8 cellular contexts compared by ENCODE assay signal in the genomic region with DNA sequence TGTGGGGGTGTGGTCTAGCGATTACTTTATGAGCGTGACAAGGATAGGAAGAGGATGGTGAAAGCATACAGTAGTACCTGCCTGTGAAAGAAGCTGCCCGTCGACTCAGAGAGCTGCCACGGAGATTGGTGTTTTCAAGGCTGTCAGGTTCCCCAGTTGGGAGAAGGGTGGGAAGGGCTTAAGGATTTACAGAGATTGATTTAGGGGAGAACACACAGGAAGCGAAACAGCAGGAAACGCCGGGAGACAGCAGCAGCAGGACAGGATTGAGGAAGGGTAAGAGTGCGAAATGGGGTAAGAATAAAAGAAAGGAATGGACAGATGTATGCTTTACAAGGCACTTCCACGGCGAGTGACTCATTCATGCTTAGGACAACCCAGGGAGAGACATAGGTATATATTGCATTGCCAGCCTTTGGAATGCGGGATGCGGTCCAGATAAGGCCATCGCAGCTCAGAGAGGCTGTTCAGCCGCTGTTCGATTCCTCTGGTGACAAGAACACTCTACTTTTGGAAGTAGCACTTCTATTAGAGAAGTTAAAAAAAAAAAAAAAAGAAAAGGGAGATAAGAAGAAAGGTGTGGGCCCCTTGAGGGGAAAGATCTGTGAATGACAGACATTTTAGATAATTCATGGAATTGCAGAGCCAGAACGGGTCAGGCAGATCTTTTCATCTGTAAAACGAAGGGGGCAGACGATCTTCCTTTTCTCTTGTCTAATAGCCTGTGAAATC. TPM values are rescaled to one million over a fixed set of nuclear protein-coding genes. Genes with fewer than 3 reads are reported as not detected.
DNase-seq lines count a peak whose midpoint lies in the region; ATAC-seq and TF ChIP-seq lines count a peak whose summit lies in the region.

No MANE protein-coding gene starts in this region.

- H2AFZ ChIP-seq in H9 (ENCODE audit: low read length) (no peak overlapping the region), fibroblast of lung (ENCODE audit: low read length) (peak overlapping the region; percentile 74)

- H2BK120ac ChIP-seq in H9 (ENCODE audit: low read depth, low read length, poor library complexity, severe bottlenecking) = no peak overlapping the region

- no peak overlapping the region for H3K14ac ChIP-seq in H9 (ENCODE audit: insufficient read depth, low read length)

- no peak overlapping the region for H3K4ac ChIP-seq in H9 (ENCODE audit: low read depth, low read length)

- H3K4me3 ChIP-seq in AG10803 (ENCODE audit: low read length) (peak overlapping the region; percentile 52), WI38 (ENCODE audit: low read depth, low read length) (peak overlapping the region; percentile 57), fibroblast of lung (replicated peaks in 1 of 4; ENCODE audit: control extremely low read depth in 1 of 4, insufficient read depth in 1 of 4, low read depth in 3 of 4, low read length in 4 of 4) (peak overlapping the region; percentile 37 to 58 (median 46))

- peaks cover 28 to 34% of the 10 kb centered on the region in 2 experiments for H3K4me1 Mint-ChIP-seq in H9
- peaks cover 40% of the 10 kb centered on the region for H3K4me1 Mint-ChIP-seq in osteocyte (ENCODE audit: unreplicated experiment)

- H3K9me3 Mint-ChIP-seq in H9 (no peaks in the 10 kb centered on the region; a peak in 1 of 5 replicates), osteocyte (ENCODE audit: unreplicated experiment) (no peaks in the 10 kb centered on the region)

- H3K27ac Mint-ChIP-seq in H9 = peak overlapping the region; percentile 48 to 74 (median 68); a peak in 5 of 7 replicates
- H3K27ac Mint-ChIP-seq in osteocyte (ENCODE audit: unreplicated experiment) = peak overlapping the region; percentile 97

- H4K8ac ChIP-seq in H9 (replicated peaks; ENCODE audit: insufficient read length, low read depth, low read length) = no peak overlapping the region

- no peak overlapping the region for H3T11ph ChIP-seq in H9 (ENCODE audit: low read length)

- H2BK12ac ChIP-seq in H9 (ENCODE audit: insufficient read length, low read depth, low read length) = no peak overlapping the region

- no peak overlapping the region for H2AK5ac ChIP-seq in H9 (ENCODE audit: insufficient read length, low read length)

- no peaks in the 10 kb centered on the region for H3K9me3 ChIP-seq in H9 (ENCODE audit: control insufficient read depth, low read depth, low read length)
- H3K9me3 ChIP-seq in fibroblast of lung (ENCODE audit: control insufficient read depth, insufficient read depth, low read depth, low read length) = no peaks in the 10 kb centered on the region

- peak; percentile 33 for DNase-seq in AG10803 (ENCODE audit: low read depth)
- peak; percentile 38 for DNase-seq in H9
- DNase-seq in fibroblast of lung (ENCODE audit: low read depth in 2 of 2) = peak; percentile 40 to 46
- DNase-seq in osteocyte (ENCODE audit: extremely low spot score, unreplicated experiment) = no peak
- no peak for DNase-seq in NCI-H526 treated with DMSO at 0.1 percent for 48 hours (lab: John Stamatoyannopoulos, UW)
- no peak for DNase-seq in putamen (ENCODE audit: low spot score)

- H3K4me2 ChIP-seq in H9 (ENCODE audit: insufficient read depth, insufficient read length, low read length) (peak overlapping the region; percentile 49), fibroblast of lung (ENCODE audit: extremely low read depth, insufficient read depth, low read length) (peak overlapping the region; percentile 58)

- no peak overlapping the region for H3K56ac ChIP-seq in H9 (ENCODE audit: insufficient read length, low read depth, low read length)

- WGBS in H9 (ENCODE audit: extremely low coverage, insufficient read length, low lambda C conversion rate) = no CpG with 5 or more reads among the region's 19 CpGs

- H3K27ac ChIP-seq in H9 (ENCODE audit: insufficient read length, low read depth, low read length) (no peak overlapping the region), fibroblast of lung (ENCODE audit: insufficient read depth, low read length) (peak overlapping the region; percentile 63)

- H4K20me1 ChIP-seq in H9 (ENCODE audit: control insufficient read depth, insufficient read depth, insufficient read length) (no peaks in the 10 kb centered on the region), fibroblast of lung (ENCODE audit: control insufficient read depth, extremely low read depth, insufficient read depth, low read length) (no peaks in the 10 kb centered on the region)

- peaks cover 4% of the 10 kb centered on the region; the same call in 1 of the 2 replicates for H3K27me3 ChIP-seq in H9 (ENCODE audit: insufficient read depth, low read length)
- no peaks in the 10 kb centered on the region for H3K27me3 ChIP-seq in fibroblast of lung (ENCODE audit: control insufficient read depth, insufficient read depth, low read length)

- no peak overlapping the region for H3K23ac ChIP-seq in H9 (ENCODE audit: insufficient read length, low read depth, low read length)

- H4K91ac ChIP-seq in H9 (ENCODE audit: insufficient read length, low read depth, low read length) = no peak overlapping the region

- H3K4me3 Mint-ChIP-seq in H9 (peak overlapping the region; percentile 80 to 82), osteocyte (ENCODE audit: unreplicated experiment) (peak overlapping the region; percentile 90)

- H3K36me3 ChIP-seq in fibroblast of lung (ENCODE audit: control insufficient read depth, insufficient read depth, low read length) = no peaks in the 10 kb centered on the region

- H3K27me3 Mint-ChIP-seq in H9 (ENCODE audit: low read depth) (peaks cover 19% of the 10 kb centered on the region), osteocyte (ENCODE audit: unreplicated experiment) (no peaks in the 10 kb centered on the region)

- H2BK5ac ChIP-seq in H9 (ENCODE audit: insufficient read length, low read length) = no peak overlapping the region

- H3K23me2 ChIP-seq in H9 (ENCODE audit: insufficient read length, low read depth, low read length, poor library complexity, severe bottlenecking) = peaks cover 13% of the 10 kb centered on the region

- no peak for ATAC-seq in HG03196 (IDR thresholded peaks at IDR 0.05; ENCODE audit: unreplicated experiment)

- H3K4me1 ChIP-seq in H9 (ENCODE audit: insufficient read depth, low read length) (peaks cover 5% of the 10 kb centered on the region), fibroblast of lung (ENCODE audit: control insufficient read depth, extremely low read depth, insufficient read depth, low read length) (peaks cover 6% of the 10 kb centered on the region)

- no peak overlapping the region for H2BK20ac ChIP-seq in H9 (ENCODE audit: low read depth, low read length, poor library complexity, severe bottlenecking)

- H3K79me2 ChIP-seq in H9 (ENCODE audit: insufficient read depth, low read length) = no peaks in the 10 kb centered on the region
- peaks cover 2% of the 10 kb centered on the region for H3K79me2 ChIP-seq in fibroblast of lung (ENCODE audit: control insufficient read depth, insufficient read depth, low read length)

- H3K9ac ChIP-seq in H9 (ENCODE audit: extremely low read depth, insufficient read length, low read length) (no peak overlapping the region), fibroblast of lung (ENCODE audit: insufficient read depth, low read length) (peak overlapping the region; percentile 56)

- no peak overlapping the region for H4K5ac ChIP-seq in H9 (ENCODE audit: insufficient read length, low read depth, low read length)

- no peaks in the 10 kb centered on the region for H3K79me1 ChIP-seq in H9 (ENCODE audit: insufficient read depth, low read depth, low read length, poor library complexity, severe bottlenecking)

- H3K36me3 Mint-ChIP-seq in H9 (ENCODE audit: insufficient read depth in 1 of 3, low read depth in 3 of 3) = no peaks in the 10 kb centered on the region
- H3K36me3 Mint-ChIP-seq in osteocyte (ENCODE audit: unreplicated experiment) = no peaks in the 10 kb centered on the region

- no peak overlapping the region for H3K18ac ChIP-seq in H9 (ENCODE audit: insufficient read length, low read depth, low read length)

- TF ChIP-seq CTCF in AG10803 (conservative IDR thresholded peaks at IDR 0.05; ENCODE audit: low read length) = no peak
- TF ChIP-seq CTCF in H9 (conservative IDR thresholded peaks at IDR 0.05) = no peak
- TF ChIP-seq CTCF in WI38 (IDR thresholded peaks at IDR 0.05; ENCODE audit: low read depth, low read length) = no peak
- no peak for TF ChIP-seq CTCF in fibroblast of lung (conservative IDR thresholded peaks at IDR 0.05 in 1 of 2, IDR thresholded peaks at IDR 0.05 in 1 of 2; ENCODE audit: low read depth in 1 of 2, low read length in 2 of 2)
- no peak for TF ChIP-seq CTCF in osteocyte (IDR thresholded peaks at IDR 0.05)

- no peak overlapping the region for H2BK15ac ChIP-seq in H9 (ENCODE audit: low read depth, low read length)

RNA-seq across cellular contexts. Expression of gene NCOA1, which starts 0.9 kb away (rescaled TPM):
- 14.0 and 14.8 TPM in 2 replicates for total RNA-seq in H9 (2021)
- total RNA-seq in fibroblast of lung = 14.6 and 15.5 TPM in 2 replicates
- polyA plus RNA-seq in fibroblast of lung = 19.1 and 19.8 TPM in 2 replicates
- polyA plus RNA-seq in fibroblast of lung (2012) = 8.3 and 10.6 TPM in 2 replicates
- 14.1 and 21.7 TPM in 2 replicates for polyA minus RNA-seq in fibroblast of lung (ENCODE audit: low replicate concordance)
- 29.0 and 35.1 TPM in 2 replicates for total RNA-seq in osteocyte

Comparison
In these comparisons a context has a peak if more than half of its experiments do, and no peak if none do; other contexts are left out.
1. DNase-seq: peak in AG10803 (single experiment), H9 (single experiment) and fibroblast of lung (2 of 2); none in osteocyte (single experiment), NCI-H526 treated with DMSO at 0.1 percent for 48 hours (single experiment) and putamen (single experiment).
2. Peak in every context shown above with its lines, with median percentiles within 50 percentile points of each other: H3K4me3 ChIP-seq.